ENCODE assay signal across 28 cellular contexts in genomic region chr7:3285652-3286051, GRCh38. TPM values are rescaled to one million over a fixed set of nuclear protein-coding genes. Genes with fewer than 3 reads are reported as not detected.
"Had no signal": no experiment of that assay in that cellular context is flagged by ENCODE, and none has a peak within 500 bp of the region (broad histone marks: within the 10 kb centered on the region; RNA-seq: fewer than 3 reads in every experiment).

No MANE protein-coding gene starts in this region.

- H3K9me3 ChIP-seq: gastrocnemius medialis, prostate gland, suprapubic skin, transverse colon, upper lobe of right lung, vagina had no signal

- H3K36me3 ChIP-seq: gastrocnemius medialis, heart right ventricle, left ventricle myocardium inferior, lower lobe of right lung, prostate gland, right atrium auricular region, suprapubic skin, transverse colon, upper lobe of right lung, vagina had no signal

- H3K4me3 ChIP-seq: dorsolateral prefrontal cortex, gastrocnemius medialis, heart right ventricle, left ventricle myocardium inferior, lower lobe of right lung, prostate gland, right atrium auricular region, smooth muscle cell, suprapubic skin, transverse colon, upper lobe of right lung, vagina had no signal

- DNase-seq: dorsolateral prefrontal cortex; effector CD4-positive, alpha-beta T cell; foreskin fibroblast; gastrocnemius medialis; heart right ventricle; hippocampal formation; immature natural killer cell; islet precursor cell; kidney glomerular epithelial cell; left colon; left ventricle myocardium inferior; lower lobe of right lung; natural killer cell; stimulated activated CD4-positive, alpha-beta T cell treated with anti-CD3 and anti-CD28 coated beads, Interleukin-12 subunit alpha, Interleukin-12 subunit beta, amount 100 ng/mL, for 4 hours; stimulated activated CD4-positive, alpha-beta T cell treated with anti-CD3 and anti-CD28 coated beads, Interleukin-1b, Interleukin-23, amount 100 ng/mL, for 48 hours; stimulated activated CD4-positive, alpha-beta T cell treated with anti-CD3 and anti-CD28 coated beads, Interleukin-4, amount 100 ng/mL, for 1 hour; stimulated activated CD8-positive, alpha-beta memory T cell treated with anti-CD3 and anti-CD28 coated beads, Interleukin-4, amount 100 ng/mL, for 48 hours; stimulated activated naive CD4-positive, alpha-beta T cell; stimulated activated naive CD8-positive, alpha-beta T cell treated with anti-CD3 and anti-CD28 coated beads, Interleukin-15, amount 100 ng/mL, for 72 hours; transverse colon; upper lobe of right lung had no signal

- H3K4me2 ChIP-seq: smooth muscle cell had no signal

- H2AFZ ChIP-seq: parathyroid adenoma had no signal

- H3K27ac Mint-ChIP-seq: immature natural killer cell; natural killer cell; stimulated activated naive CD8-positive, alpha-beta T cell treated with anti-CD3 and anti-CD28 coated beads, Interleukin-15, amount 100 ng/mL, for 72 hours had no signal

- H3K27ac ChIP-seq: dorsolateral prefrontal cortex, epithelial cell of prostate, gastrocnemius medialis, heart right ventricle, left ventricle myocardium inferior, lower lobe of right lung, parathyroid adenoma, prostate gland, right atrium auricular region, suprapubic skin, transverse colon, upper lobe of right lung, vagina had no signal

- H3K27me3 Mint-ChIP-seq: stimulated activated naive CD8-positive, alpha-beta T cell treated with anti-CD3 and anti-CD28 coated beads, Interleukin-15, amount 100 ng/mL, for 72 hours had no signal

- H3K4me1 Mint-ChIP-seq: immature natural killer cell; natural killer cell; stimulated activated naive CD8-positive, alpha-beta T cell treated with anti-CD3 and anti-CD28 coated beads, Interleukin-15, amount 100 ng/mL, for 72 hours had no signal

- H3K9ac ChIP-seq: parathyroid adenoma had no signal

- H3K4me3 Mint-ChIP-seq: immature natural killer cell; natural killer cell; stimulated activated naive CD8-positive, alpha-beta T cell treated with anti-CD3 and anti-CD28 coated beads, Interleukin-15, amount 100 ng/mL, for 72 hours had no signal

- H3K36me3 Mint-ChIP-seq: immature natural killer cell, natural killer cell had no signal

- H3K9me3 Mint-ChIP-seq: immature natural killer cell; natural killer cell; stimulated activated naive CD8-positive, alpha-beta T cell treated with anti-CD3 and anti-CD28 coated beads, Interleukin-15, amount 100 ng/mL, for 72 hours had no signal

- H3K27me3 ChIP-seq: dorsolateral prefrontal cortex, gastrocnemius medialis, heart right ventricle, right atrium auricular region, suprapubic skin, transverse colon, upper lobe of right lung, vagina had no signal

- H3K4me1 ChIP-seq: gastrocnemius medialis, left ventricle myocardium inferior, lower lobe of right lung, parathyroid adenoma, prostate gland, right atrium auricular region, suprapubic skin, transverse colon, upper lobe of right lung had no signal

RNA-seq across cellular contexts. Expression of gene SDK1, which starts 15.4 kb away (rescaled TPM):
- polyA plus RNA-seq: immature natural killer cell had no signal
